30 cellular contexts compared by ENCODE assay signal in the genomic region with DNA sequence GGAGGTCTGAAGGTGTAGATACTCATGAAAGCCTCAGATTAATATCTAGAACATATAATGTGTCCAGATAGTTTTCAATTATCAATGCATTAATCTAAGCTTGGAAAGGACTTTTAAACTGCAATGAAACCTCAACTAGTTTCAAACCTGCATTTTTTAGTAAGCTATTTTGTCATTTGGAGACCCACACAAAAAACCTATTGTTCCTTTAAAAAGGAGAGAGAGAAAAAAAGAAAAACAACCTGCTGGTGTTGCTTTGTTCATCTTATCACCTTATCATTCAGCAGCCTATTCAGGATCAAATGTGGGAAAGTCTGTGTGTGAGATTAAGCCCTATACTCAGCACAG.
"Had no signal": no experiment of that assay in that cellular context is flagged by ENCODE, and none has a peak within 500 bp of the region (broad histone marks: within the 10 kb centered on the region; RNA-seq: fewer than 3 reads in every experiment).

No MANE protein-coding gene starts in this region.

- ATAC-seq: activated T-cell treated with anti-CD3 and anti-CD28 coated beads, Interleukin-2, amount 50 U/mL, for 4 hours; activated T-helper 17 cell treated with anti-CD3 and anti-CD28 coated beads, Interleukin-2, amount 50 U/mL, for 72 hours; effector memory CD8-positive, alpha-beta T cell; gastroesophageal sphincter; left ventricle myocardium superior; naive thymus-derived CD8-positive, alpha-beta T cell; T-helper 17 cell had no signal

- DNase-seq: activated CD4-positive, alpha-beta memory T cell treated with anti-CD3 and anti-CD28 coated beads, Interleukin-2, amount 10 ng/mL, durations not matched to agents 7 days and 5 days; activated CD4-positive, alpha-beta T cell treated with anti-CD3 and anti-CD28 coated beads, Interleukin-2, amount 10 ng/mL, durations not matched to agents 24 days and 14 days; activated CD4-positive, CD25-positive, alpha-beta regulatory T cell treated with anti-CD3 and anti-CD28 coated beads, Interleukin-2, amount 50 U/mL, for 72 hours; activated CD8-positive, alpha-beta memory T cell treated with anti-CD3 and anti-CD28 coated beads, Interleukin-2, amount 50 U/mL, for 48 hours; activated gamma-delta T cell treated with Interleukin-2 at 50 U/mL for 16 hours; activated naive CD4-positive, alpha-beta T cell treated with anti-CD3 and anti-CD28 coated beads, Interleukin-2, amount 50 U/mL, for 16 hours; activated T-cell treated with anti-CD3 and anti-CD28 coated beads, Interleukin-2, amount 50 U/mL, for 4 hours; amniotic stem cell; brain microvascular endothelial cell; effector memory CD8-positive, alpha-beta T cell; islet precursor cell; left ventricle myocardium superior; naive thymus-derived CD8-positive, alpha-beta T cell; occipital lobe; T-helper 17 cell; T1000; trophoblast cell; uterus; WERI-Rb-1 had no signal

- H3K36me3 ChIP-seq: brain microvascular endothelial cell, gastroesophageal sphincter, right atrium auricular region, thoracic aorta, uterus, WERI-Rb-1 had no signal

- H3K4me3 Mint-ChIP-seq: activated CD4-positive, alpha-beta memory T cell treated with anti-CD3 and anti-CD28 coated beads, Interleukin-2, amount 10 ng/mL, durations not matched to agents 7 days and 5 days; activated CD4-positive, alpha-beta T cell treated with anti-CD3 and anti-CD28 coated beads, Interleukin-2, amount 10 ng/mL, durations not matched to agents 24 days and 14 days; activated T-cell treated with anti-CD3 and anti-CD28 coated beads, Interleukin-2, amount 50 U/mL, for 4 hours; activated T-helper 17 cell treated with anti-CD3 and anti-CD28 coated beads, Interleukin-2, amount 50 U/mL, for 72 hours; effector memory CD8-positive, alpha-beta T cell; mesothelial cell of epicardium; naive thymus-derived CD8-positive, alpha-beta T cell; neural crest cell; stimulated activated naive CD8-positive, alpha-beta T cell treated with anti-CD3 and anti-CD28 coated beads, Interleukin-15, Interleukin-2, amounts not matched to agents 100 ng/mL and 50 ng/mL, for 24 hours; T-helper 17 cell had no signal

- H3K79me2 ChIP-seq: hepatocyte, parathyroid adenoma had no signal

- H3K4me2 ChIP-seq: hepatocyte had no signal

- H3K27me3 ChIP-seq: brain microvascular endothelial cell, gastroesophageal sphincter, hepatocyte, right atrium auricular region, uterus had no signal

- H3K27me3 Mint-ChIP-seq: activated CD4-positive, alpha-beta memory T cell treated with anti-CD3 and anti-CD28 coated beads, Interleukin-2, amount 10 ng/mL, durations not matched to agents 7 days and 5 days; activated CD4-positive, alpha-beta T cell treated with anti-CD3 and anti-CD28 coated beads, Interleukin-2, amount 10 ng/mL, durations not matched to agents 24 days and 14 days; activated T-helper 17 cell treated with anti-CD3 and anti-CD28 coated beads, Interleukin-2, amount 50 U/mL, for 72 hours; effector memory CD8-positive, alpha-beta T cell; naive thymus-derived CD8-positive, alpha-beta T cell; stimulated activated naive CD8-positive, alpha-beta T cell treated with anti-CD3 and anti-CD28 coated beads, Interleukin-15, Interleukin-2, amounts not matched to agents 100 ng/mL and 50 ng/mL, for 24 hours; T-helper 17 cell had no signal

- H3K36me3 Mint-ChIP-seq: mesothelial cell of epicardium had no signal

- H3K4me1 ChIP-seq: parathyroid adenoma, right atrium auricular region had no signal

- H3K9me3 ChIP-seq: gastroesophageal sphincter, right atrium auricular region, thoracic aorta, uterus had no signal

- H3K27ac Mint-ChIP-seq: activated CD4-positive, alpha-beta memory T cell treated with anti-CD3 and anti-CD28 coated beads, Interleukin-2, amount 10 ng/mL, durations not matched to agents 7 days and 5 days; activated CD4-positive, alpha-beta T cell treated with anti-CD3 and anti-CD28 coated beads, Interleukin-2, amount 10 ng/mL, durations not matched to agents 24 days and 14 days; activated T-helper 17 cell treated with anti-CD3 and anti-CD28 coated beads, Interleukin-2, amount 50 U/mL, for 72 hours; effector memory CD8-positive, alpha-beta T cell; mesothelial cell of epicardium; stimulated activated naive CD8-positive, alpha-beta T cell treated with anti-CD3 and anti-CD28 coated beads, Interleukin-15, Interleukin-2, amounts not matched to agents 100 ng/mL and 50 ng/mL, for 24 hours; T-helper 17 cell had no signal

- H3K9ac ChIP-seq: parathyroid adenoma had no signal

- FAIRE-seq: astrocyte had no signal

- H3K27ac ChIP-seq: brain microvascular endothelial cell, coronary artery, gastroesophageal sphincter, hepatocyte, parathyroid adenoma, right atrium auricular region, thoracic aorta, WERI-Rb-1 had no signal

- H2AFZ ChIP-seq: hepatocyte had no signal

- H3K4me3 ChIP-seq: coronary artery, gastroesophageal sphincter, hepatocyte, right atrium auricular region, thoracic aorta, uterus had no signal
